Comparison of ENCODE assay signal across 8 cellular contexts in the genomic region with DNA sequence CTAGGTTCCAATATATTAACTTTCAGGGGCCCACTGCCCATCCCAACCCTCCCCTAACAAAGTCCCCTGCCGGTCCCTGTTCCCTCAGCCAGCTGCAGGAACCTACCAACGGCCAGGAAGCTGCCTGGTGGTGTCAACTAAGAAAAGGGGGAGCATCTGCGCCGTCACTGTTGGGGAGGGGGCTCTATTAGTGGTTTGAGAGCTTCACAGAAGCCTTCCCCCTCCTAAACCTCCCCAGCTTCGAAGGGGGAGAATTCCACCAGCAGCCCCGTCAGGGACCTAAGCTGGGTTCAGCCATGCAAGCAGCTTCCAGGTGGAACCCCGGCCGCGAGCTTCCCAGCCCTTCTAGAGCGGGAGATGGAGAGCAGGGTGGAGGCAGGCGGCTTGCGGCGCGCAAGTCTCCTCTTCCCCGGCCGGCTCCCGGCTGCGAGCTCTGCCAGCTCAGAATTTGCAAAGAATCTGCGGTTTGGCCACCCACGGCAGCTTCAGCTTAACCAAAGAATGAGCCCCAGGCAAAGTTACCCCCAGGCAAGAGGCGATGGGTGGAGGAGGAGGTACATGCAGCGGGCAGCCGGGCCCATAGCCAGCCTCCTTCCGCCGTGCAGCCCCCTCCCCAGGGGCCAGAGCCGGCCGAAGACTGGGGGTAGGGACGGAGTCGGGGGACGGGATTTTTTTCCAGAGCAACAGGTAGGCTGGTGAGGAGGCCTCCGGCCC. TPM values are rescaled to one million over a fixed set of nuclear protein-coding genes. Genes with fewer than 3 reads are reported as not detected.
A peak's percentile ranks its signal among the peaks of the same experiment; 100 is the strongest.
DNase-seq lines count a peak whose midpoint lies in the region; ATAC-seq and TF ChIP-seq lines count a peak whose summit lies in the region.

No MANE protein-coding gene starts in this region.

- no peak for TF ChIP-seq CTCF in Peyer's patch (IDR thresholded peaks at IDR 0.05)
- TF ChIP-seq CTCF in gastroesophageal sphincter (IDR thresholded peaks at IDR 0.05), result no peak
- no peak for TF ChIP-seq CTCF in ovary (IDR thresholded peaks at IDR 0.05)
- TF ChIP-seq CTCF in thyroid gland (IDR thresholded peaks at IDR 0.05), result no peak

- peaks cover 0 to 13% (median 0%) of the 10 kb centered on the region in 3 donors for H3K36me3 ChIP-seq in Peyer's patch
- H3K36me3 ChIP-seq in gastroesophageal sphincter, result peaks cover 0 to 29% of the 10 kb centered on the region in 2 donors
- no peaks in the 10 kb centered on the region for H3K36me3 ChIP-seq in ovary
- H3K36me3 ChIP-seq in thyroid gland, result peaks cover 8 to 11% of the 10 kb centered on the region in 2 donors

- H3K4me1 ChIP-seq in Peyer's patch (peaks cover 0 to 15% (median 3%) of the 10 kb centered on the region in 4 donors), gastroesophageal sphincter (peaks cover 0 to 23% (median 10%) of the 10 kb centered on the region in 3 donors), ovary (ENCODE audit: insufficient read depth) (peaks cover 4% of the 10 kb centered on the region), thyroid gland (peaks cover 8 to 10% of the 10 kb centered on the region in 2 donors)

- H3K4me3 ChIP-seq in Peyer's patch (peak overlapping the region; percentile 72 to 79 (median 76)), gastroesophageal sphincter (peak overlapping the region; percentile 38 to 79), ovary (peak overlapping the region; percentile 91), thyroid gland (replicated peaks in 1 of 3) (peak overlapping the region; percentile 63 to 69 (median 63))

- H3K27ac ChIP-seq in Peyer's patch, result peak overlapping the region; percentile 76 to 96 (median 86)
- H3K27ac ChIP-seq in gastroesophageal sphincter, result peak overlapping the region; percentile 25 to 92 (median 88)
- H3K27ac ChIP-seq in ovary, result peak overlapping the region in 1 of 2 donors; percentile 84
- peak overlapping the region in 2 of 3 donors; percentile 75 to 80 for H3K27ac ChIP-seq in thyroid gland

- H3K27me3 ChIP-seq in Peyer's patch (no peaks in the 10 kb centered on the region), gastroesophageal sphincter (no peaks in the 10 kb centered on the region), ovary (no peaks in the 10 kb centered on the region), thyroid gland (no peaks in the 10 kb centered on the region)

- intact Hi-C loops in ovary (cut with DNase I) (loop anchor here in 1 of 4 donors (5.0 kb wide), 1 partner anchor 57 kb away; a partner anchor contains a TSS), thyroid gland (cut with DNase I) (loop anchor here (5.0 kb wide), 1 partner anchor 72 kb away; a partner anchor contains a TSS)

- peak; percentile 13 for ATAC-seq in HG03135 (IDR thresholded peaks at IDR 0.05; ENCODE audit: unreplicated experiment)
- ATAC-seq in gastroesophageal sphincter, result peak; percentile 4

- DNase-seq in SIG-M5 treated with dmso at 0.1 percent for 504 hours (lab: John Stamatoyannopoulos, UW; ENCODE audit: unreplicated experiment), result peak; percentile 52
- no peak for DNase-seq in SIG-M5 (lab: John Stamatoyannopoulos, UW)
- DNase-seq in Peyer's patch, result peak; percentile 54 to 71 (median 62)
- peak; percentile 91 for DNase-seq in activated effector memory CD4-positive, alpha-beta T cell treated with anti-CD3 and anti-CD28 coated beads, Interleukin-2, amount 50 U/mL, for 16 hours
- peak; percentile 29 to 70 (median 59) for DNase-seq in ovary
- peak; percentile 51 to 55 for DNase-seq in thyroid gland

- 0% methylated on average over 5 of the region's 31 CpGs; no CpG with 5 or more reads in 1 of the 2 donors for WGBS in gastroesophageal sphincter (ENCODE audit: low coverage in 1 of 2), 2 donors
- 0 to 1% (median 0%) methylated on average over 30 to 31 of the region's 31 CpGs for WGBS in ovary, 3 donors
- 1% methylated on average over 17 to 27 of the region's 31 CpGs for WGBS in thyroid gland, 2 donors

- TF ChIP-seq EP300 in gastroesophageal sphincter (IDR thresholded peaks at IDR 0.05) (no peak), ovary (IDR thresholded peaks at IDR 0.05) (no peak)

- H3K9me3 ChIP-seq in Peyer's patch, result no peaks in the 10 kb centered on the region
- H3K9me3 ChIP-seq in gastroesophageal sphincter, result no peaks in the 10 kb centered on the region
- no peaks in the 10 kb centered on the region for H3K9me3 ChIP-seq in ovary
- H3K9me3 ChIP-seq in thyroid gland, result no peaks in the 10 kb centered on the region

- TF ChIP-seq POLR2A in Peyer's patch (IDR thresholded peaks at IDR 0.05) (no peak), gastroesophageal sphincter (IDR thresholded peaks at IDR 0.05) (no peak), ovary (IDR thresholded peaks at IDR 0.05) (no peak), thyroid gland (IDR thresholded peaks at IDR 0.05) (no peak)

RNA-seq across cellular contexts. Expression of a gene that starts 33.7 kb away (rescaled TPM):
- total RNA-seq in Peyer's patch (10 to 100 TPM; 24.2 to 54.5 (median 30.6) TPM), gastroesophageal sphincter (10 to 100 TPM; 44.4 to 63.3 (median 50.7) TPM), ovary (10 to 100 TPM; 22.9 to 40.9 (median 34.7) TPM), thyroid gland (100 to 1,000 TPM in 1 of 4 donors, 10 to 100 TPM in 3; 52.5 to 100 (median 66.1) TPM)
- polyA plus RNA-seq in ovary, result 10 to 100 TPM; 26.3 to 37.3 TPM

RNA-seq across cellular contexts. Expression of a gene that starts 58.5 kb away (rescaled TPM):
- total RNA-seq in Peyer's patch (10 to 100 TPM; 13.0 to 27.5 (median 19.6) TPM), gastroesophageal sphincter (10 to 100 TPM; 17.6 to 35.6 (median 24.8) TPM), ovary (10 to 100 TPM; 12.3 to 49.7 (median 25.0) TPM), thyroid gland (10 to 100 TPM; 11.2 to 17.4 (median 11.8) TPM)
- polyA plus RNA-seq in ovary, result 10 to 100 TPM in 1 of 2 donors, 1 to 10 TPM in 1; 6.2 to 13.4 TPM
